ENCODE assay signal across 8 cellular contexts in the genomic region with DNA sequence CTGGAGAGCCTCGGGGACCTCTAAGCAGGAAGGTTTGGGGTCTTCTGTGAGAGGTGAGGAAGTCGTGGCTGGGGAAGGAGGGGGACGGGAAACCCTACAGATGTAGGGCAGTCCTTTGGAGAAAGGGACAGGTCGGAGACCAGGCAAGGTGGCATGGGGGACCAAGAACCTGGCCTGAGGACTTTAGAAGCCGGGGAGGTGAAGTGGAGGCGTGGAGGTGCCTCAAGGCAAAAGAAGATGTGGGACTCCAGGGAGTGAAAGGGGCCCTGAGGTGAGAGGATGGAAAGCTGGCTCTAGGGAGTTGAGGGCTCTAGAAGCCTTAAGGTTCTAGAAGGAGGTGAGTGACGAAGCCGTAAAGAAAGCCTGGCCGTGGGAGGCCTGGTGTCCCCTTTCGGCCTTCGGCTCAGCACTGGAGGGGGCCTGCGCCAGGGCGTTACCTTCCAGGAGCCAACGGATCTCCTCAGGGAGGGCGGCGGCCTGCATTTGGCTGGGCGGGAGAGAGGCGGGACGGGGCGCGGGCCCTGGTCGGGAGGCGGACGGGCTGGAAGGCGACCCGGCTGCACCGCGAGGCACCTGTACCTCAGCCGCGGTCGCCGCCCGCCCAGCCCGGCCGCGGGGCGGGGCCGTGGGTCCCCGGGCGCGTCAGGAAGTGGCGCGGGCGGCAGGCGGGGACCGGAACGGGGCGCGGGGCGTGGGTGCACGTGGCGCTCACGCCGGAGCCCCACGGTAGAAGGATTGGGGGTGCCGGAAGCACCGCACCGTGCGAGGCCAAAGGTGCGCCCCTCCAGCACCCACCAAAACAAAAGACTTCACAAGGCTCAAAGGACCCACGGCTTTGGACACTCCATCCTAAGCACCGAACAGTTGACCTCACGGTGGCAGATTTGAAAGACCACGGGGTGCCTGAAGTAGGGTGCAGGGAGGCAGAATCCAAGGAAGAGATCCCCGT. TPM values are rescaled to one million over a fixed set of nuclear protein-coding genes. Genes with fewer than 3 reads are reported as not detected.
DNase-seq lines count a peak whose midpoint lies in the region; ATAC-seq and TF ChIP-seq lines count a peak whose summit lies in the region.

A gene (minus strand): TSS at position 577 of the 949 bp plus-strand sequence.

- peaks cover 9% of the 10 kb centered on the region for H3K4me1 Mint-ChIP-seq in glutamatergic neuron (ENCODE audit: low read depth, unreplicated experiment)

- peak; percentile 50 for TF ChIP-seq POLR2A in GM10847 (IDR thresholded peaks at IDR 0.05; ENCODE audit: extremely low read depth, insufficient read length)

- TF ChIP-seq CTCF in glutamatergic neuron (IDR thresholded peaks at IDR 0.05; ENCODE audit: partially characterized antibody, unreplicated experiment) = no peak

- H3K27ac ChIP-seq in caudate nucleus (ENCODE audit: low read depth, low read length) = no peak within 1 kb of the TSS

- H3K27ac Mint-ChIP-seq in glutamatergic neuron (ENCODE audit: unreplicated experiment) = no peak within 1 kb of the TSS

- peaks cover 9% of the 10 kb centered on the region for H3K36me3 Mint-ChIP-seq in glutamatergic neuron (ENCODE audit: unreplicated experiment)

- peak within 1 kb of the TSS; percentile 77 for H3K4me3 Mint-ChIP-seq in glutamatergic neuron (ENCODE audit: unreplicated experiment)

- DNase-seq in activated CD8-positive, alpha-beta memory T cell treated with anti-CD3 and anti-CD28 coated beads for 24 hours = peak; percentile 86
- DNase-seq in glutamatergic neuron = no peak
- peak; percentile 68 to 74 for DNase-seq in stimulated activated CD4-positive, alpha-beta T cell treated with anti-CD3 and anti-CD28 coated beads, Interleukin-4, amount 100 ng/mL, for 4 hours
- DNase-seq in caudate nucleus (lab: John Stamatoyannopoulos, UW) = no peak
- no peak for DNase-seq in SK-N-DZ (ENCODE audit: low spot score)

- peaks cover 10% of the 10 kb centered on the region for H3K27me3 Mint-ChIP-seq in glutamatergic neuron (ENCODE audit: unreplicated experiment)

- peaks cover 4% of the 10 kb centered on the region for H3K9me3 Mint-ChIP-seq in glutamatergic neuron (ENCODE audit: unreplicated experiment)

- ATAC-seq in HG03025 (IDR thresholded peaks at IDR 0.05; ENCODE audit: low FRiP score, unreplicated experiment) (peak; percentile 52), HG03565 (IDR thresholded peaks at IDR 0.05; ENCODE audit: unreplicated experiment) (no peak)

RNA-seq across cellular contexts. Expression of the gene that starts here (rescaled TPM):
- total RNA-seq in glutamatergic neuron (ENCODE audit: unreplicated experiment) = not detected
- not detected in 2 replicates for polyA plus RNA-seq in SK-N-DZ (2014; cell fraction: cytosol; rRNA removed)
- not detected in 2 replicates for polyA plus RNA-seq in SK-N-DZ (2014; cell fraction: nucleus; rRNA removed)

Comparison
In these comparisons a context has a peak if more than half of its experiments do, and no peak if none do; other contexts are left out.
1. DNase-seq: peak in activated CD8-positive, alpha-beta memory T cell treated with anti-CD3 and anti-CD28 coated beads for 24 hours (single experiment) and stimulated activated CD4-positive, alpha-beta T cell treated with anti-CD3 and anti-CD28 coated beads, Interleukin-4, amount 100 ng/mL, for 4 hours (2 of 2); none in glutamatergic neuron (single experiment), caudate nucleus (0 of 61) and SK-N-DZ (single experiment).